18 cellular contexts compared by ENCODE assay signal in the genomic region with DNA sequence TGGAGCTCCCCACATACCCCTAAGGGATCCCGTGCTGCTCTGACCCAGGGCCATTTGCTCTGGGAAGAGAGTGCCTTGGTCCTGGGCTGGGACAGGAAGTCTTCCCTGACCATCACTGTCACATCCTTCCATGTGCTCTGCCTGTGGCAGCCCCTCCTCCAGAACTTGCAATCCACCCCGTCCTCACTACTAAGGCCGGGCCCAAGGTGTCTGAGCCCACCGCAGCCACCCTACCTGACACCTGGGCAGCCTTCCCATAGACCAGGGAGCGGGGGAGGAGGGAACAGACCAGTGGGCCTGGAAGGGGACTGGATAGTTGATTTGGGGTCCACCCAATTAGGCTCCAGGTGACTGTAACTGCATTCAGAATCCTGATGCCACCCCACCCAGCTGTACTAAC.
DNase-seq lines count a peak whose midpoint lies in the region; ATAC-seq and TF ChIP-seq lines count a peak whose summit lies in the region.
"Had no signal": no experiment of that assay in that cellular context is flagged by ENCODE, and none has a peak within 500 bp of the region (broad histone marks: within the 10 kb centered on the region; RNA-seq: fewer than 3 reads in every experiment).

No MANE protein-coding gene starts in this region.

- H3K36me3 ChIP-seq in WERI-Rb-1 = no peaks in the 10 kb centered on the region
- H3K36me3 ChIP-seq: BLaER1 had no signal

- H3K4me3 ChIP-seq in WERI-Rb-1 (ENCODE audit: low read depth, low read length) = no peak overlapping the region
- H3K4me3 ChIP-seq: BLaER1, GM23248 had no signal

- no peak overlapping the region for H3K4me3 Mint-ChIP-seq in immature natural killer cell
- H3K4me3 Mint-ChIP-seq: B cell; CD4-positive, CD25-positive, alpha-beta regulatory T cell; CD8-positive, alpha-beta T cell; H9 had no signal

- peaks cover 0 to 4% (median 0%) of the 10 kb centered on the region in 6 donors for H3K9me3 Mint-ChIP-seq in immature natural killer cell
- H3K9me3 Mint-ChIP-seq: H9 had no signal

- H3K27me3 ChIP-seq in WERI-Rb-1 (ENCODE audit: insufficient read depth, low read depth, severe bottlenecking) = no peaks in the 10 kb centered on the region
- H3K27me3 ChIP-seq: BLaER1 had no signal

- H3K4me1 Mint-ChIP-seq in immature natural killer cell = peaks cover 0 to 3% of the 10 kb centered on the region in 2 donors
- H3K4me1 Mint-ChIP-seq: B cell had no signal

- H3K27ac ChIP-seq in WERI-Rb-1 = peak overlapping the region; percentile 56; the same call in 1 of the 2 replicates
- H3K27ac ChIP-seq: 22Rv1, BLaER1, C4-2B, GM23248 had no signal

- no peak for ATAC-seq in HG03432 (IDR thresholded peaks at IDR 0.05; ENCODE audit: unreplicated experiment)
- ATAC-seq: CD8-positive, alpha-beta T cell had no signal

- peak; percentile 44 for DNase-seq in activated effector memory CD4-positive, alpha-beta T cell treated with anti-CD3 and anti-CD28 coated beads, Interleukin-2, amount 50 U/mL, for 16 hours
- no peak for DNase-seq in activated effector memory CD4-positive, alpha-beta T cell treated with Interleukin-2 at 50 U/mL for 16 hours
- DNase-seq in WERI-Rb-1 (no peak), mesenteric fat pad (ENCODE audit: low spot score) (peak; percentile 59), immature natural killer cell (no peak), NCI-H774 (lab: John Stamatoyannopoulos, UW) (no peak)
- DNase-seq: Caco-2; CD4-positive, CD25-positive, alpha-beta regulatory T cell; CD8-positive, alpha-beta T cell; DMS153; DND-41; GM23248; H9 had no signal

- H3K9me3 ChIP-seq in WERI-Rb-1 (ENCODE audit: severe bottlenecking) = peaks cover 3% of the 10 kb centered on the region
- H3K9me3 ChIP-seq: BLaER1, Caco-2 had no signal

- peaks cover 4 to 10% (median 5%) of the 10 kb centered on the region in 3 donors for H3K27me3 Mint-ChIP-seq in immature natural killer cell (ENCODE audit: low read depth in 3 of 3)

- no peaks in the 10 kb centered on the region for H3K36me3 Mint-ChIP-seq in immature natural killer cell
- H3K36me3 Mint-ChIP-seq: CD4-positive, CD25-positive, alpha-beta regulatory T cell; CD8-positive, alpha-beta T cell had no signal

- no peak overlapping the region for H3K27ac Mint-ChIP-seq in immature natural killer cell
- H3K27ac Mint-ChIP-seq: B cell; CD4-positive, CD25-positive, alpha-beta regulatory T cell; CD8-positive, alpha-beta T cell; H9 had no signal

- TF ChIP-seq CTCF in WERI-Rb-1 (IDR thresholded peaks at IDR 0.05; ENCODE audit: low read depth, low read length) = no peak

Comparison
In these comparisons a context has a peak if more than half of its experiments do, and no peak if none do; other contexts are left out.
1. DNase-seq: peak in activated effector memory CD4-positive, alpha-beta T cell treated with anti-CD3 and anti-CD28 coated beads, Interleukin-2, amount 50 U/mL, for 16 hours (single experiment) and mesenteric fat pad (single experiment); none in activated effector memory CD4-positive, alpha-beta T cell treated with Interleukin-2 at 50 U/mL for 16 hours (single experiment), WERI-Rb-1 (single experiment), immature natural killer cell (0 of 3) and NCI-H774 (single experiment).